In genomic region chr15:58269455-58270414, GRCh38 we compare ENCODE assay signal across 8 cellular contexts.
DNase-seq lines count a peak whose midpoint lies in the region; ATAC-seq and TF ChIP-seq lines count a peak whose summit lies in the region.

No MANE protein-coding gene starts in this region.

- H3K9me3 ChIP-seq in lung (ENCODE audit: control insufficient read depth in 2 of 2, insufficient read depth in 1 of 2, low read length in 1 of 2) (peaks cover 0 to 2% of the 10 kb centered on the region in 2 donors), uterus (no peaks in the 10 kb centered on the region)

- no peaks in the 10 kb centered on the region for H3K36me3 ChIP-seq in lung (ENCODE audit: control insufficient read depth in 2 of 2, insufficient read depth in 2 of 2, low read length in 2 of 2)
- no peaks in the 10 kb centered on the region for H3K36me3 ChIP-seq in uterus

- peak overlapping the region; percentile 38 for H3K27ac Mint-ChIP-seq in T-helper 1 cell treated with Interleukin-12 subunit alpha and Interleukin-12 subunit beta and Interleukin-4 antibody, amounts not matched to agents 30 μg/mL and 1 μg/mL, for 36 hours

- H3K4me3 Mint-ChIP-seq in T-helper 1 cell treated with Interleukin-12 subunit alpha and Interleukin-12 subunit beta and Interleukin-4 antibody, amounts not matched to agents 30 μg/mL and 1 μg/mL, for 36 hours: peak overlapping the region; percentile 11

- peak; percentile 15 for DNase-seq in stimulated activated CD4-positive, alpha-beta T cell treated with anti-CD3 and anti-CD28 coated beads, Interleukin-1b, Interleukin-23, amount 100 ng/mL, for 48 hours
- no peak for DNase-seq in stimulated activated CD4-positive, alpha-beta T cell treated with anti-CD3 and anti-CD28 coated beads, Interleukin-4, amount 100 ng/mL, for 4 hours
- DNase-seq in NCI-H1092 (lab: John Stamatoyannopoulos, UW) (peak; percentile 21), ecto neural progenitor cell (ENCODE audit: low spot score) (peak; percentile 60), lung (ENCODE audit: low spot score) (no peak), uterus (no peak)

- no peak for TF ChIP-seq POLR2A in uterus (IDR thresholded peaks at IDR 0.05)

- intact Hi-C loops in uterus (cut with DNase I; ENCODE audit: low total_unique reads): no loop called here

- H3K27me3 Mint-ChIP-seq in T-helper 1 cell treated with Interleukin-12 subunit alpha and Interleukin-12 subunit beta and Interleukin-4 antibody, amounts not matched to agents 30 μg/mL and 1 μg/mL, for 36 hours (ENCODE audit: low read depth): peaks cover 3% of the 10 kb centered on the region

- ATAC-seq in lung (ENCODE audit: insufficient read depth, low FRiP score): no peak
- no peak for ATAC-seq in GM18909 (IDR thresholded peaks at IDR 0.05; ENCODE audit: poor library complexity, unreplicated experiment)

- H3K4me1 ChIP-seq in lung (ENCODE audit: control insufficient read depth in 2 of 2, insufficient read depth in 2 of 2, low read length in 2 of 2): peaks cover 0 to 2% of the 10 kb centered on the region in 2 donors
- no peaks in the 10 kb centered on the region for H3K4me1 ChIP-seq in uterus

- peaks cover 8% of the 10 kb centered on the region for H3K36me3 Mint-ChIP-seq in T-helper 1 cell treated with Interleukin-12 subunit alpha and Interleukin-12 subunit beta and Interleukin-4 antibody, amounts not matched to agents 30 μg/mL and 1 μg/mL, for 36 hours (ENCODE audit: low read depth)

- H3K27me3 ChIP-seq in lung (ENCODE audit: control insufficient read depth, insufficient read depth) (no peaks in the 10 kb centered on the region), uterus (no peaks in the 10 kb centered on the region)

- H3K27ac ChIP-seq in lung (ENCODE audit: low read depth in 1 of 2, low read length in 1 of 2) (no peak overlapping the region), uterus (no peak overlapping the region)

- peaks cover 20% of the 10 kb centered on the region for H3K4me1 Mint-ChIP-seq in T-helper 1 cell treated with Interleukin-12 subunit alpha and Interleukin-12 subunit beta and Interleukin-4 antibody, amounts not matched to agents 30 μg/mL and 1 μg/mL, for 36 hours (ENCODE audit: low read depth)

- 58 to 65% methylated on average over 10 of the region's 10 CpGs for WGBS in lung, 2 donors

- TF ChIP-seq CTCF in lung (IDR thresholded peaks at IDR 0.05; ENCODE audit: control extremely low read depth, extremely low read depth) (peak; percentile 40), uterus (IDR thresholded peaks at IDR 0.05) (peak; percentile 30 to 59 (median 37))

- H3K4me3 ChIP-seq in lung: no peak overlapping the region
- H3K4me3 ChIP-seq in uterus: no peak overlapping the region

- H3K9me3 Mint-ChIP-seq in T-helper 1 cell treated with Interleukin-12 subunit alpha and Interleukin-12 subunit beta and Interleukin-4 antibody, amounts not matched to agents 30 μg/mL and 1 μg/mL, for 36 hours: peaks cover 16% of the 10 kb centered on the region

Comparison
In these comparisons a context has a peak if more than half of its experiments do, and no peak if none do; other contexts are left out.
1. DNase-seq: peak in stimulated activated CD4-positive, alpha-beta T cell treated with anti-CD3 and anti-CD28 coated beads, Interleukin-1b, Interleukin-23, amount 100 ng/mL, for 48 hours (single experiment), NCI-H1092 (single experiment) and ecto neural progenitor cell (single experiment); none in stimulated activated CD4-positive, alpha-beta T cell treated with anti-CD3 and anti-CD28 coated beads, Interleukin-4, amount 100 ng/mL, for 4 hours (0 of 2), lung (single experiment) and uterus (0 of 2).